ENCODE assay signal across 17 cellular contexts in genomic region chr10:10872706-10873276, GRCh38.
DNase-seq lines count a peak whose midpoint lies in the region; ATAC-seq and TF ChIP-seq lines count a peak whose summit lies in the region.
"Had no signal": no experiment of that assay in that cellular context is flagged by ENCODE, and none has a peak within 500 bp of the region (broad histone marks: within the 10 kb centered on the region; RNA-seq: fewer than 3 reads in every experiment).

No MANE protein-coding gene starts in this region.

- H3K79me2 ChIP-seq in fibroblast of lung (ENCODE audit: control insufficient read depth, insufficient read depth, low read length), result no peaks in the 10 kb centered on the region
- H3K79me2 ChIP-seq: parathyroid adenoma had no signal

- no peak overlapping the region for H3K9ac ChIP-seq in fibroblast of lung (ENCODE audit: insufficient read depth, low read length)
- H3K9ac ChIP-seq: KMS-11, parathyroid adenoma had no signal

- no peaks in the 10 kb centered on the region for H3K4me1 ChIP-seq in breast epithelium
- H3K4me1 ChIP-seq in fibroblast of lung (ENCODE audit: control insufficient read depth, extremely low read depth, insufficient read depth, low read length), result peaks cover 13% of the 10 kb centered on the region
- H3K4me1 ChIP-seq in muscle layer of duodenum (ENCODE audit: control insufficient read depth in 1 of 2, insufficient read depth in 2 of 2, low read length in 2 of 2), result peaks cover 7 to 16% of the 10 kb centered on the region in 2 donors
- H3K4me1 ChIP-seq in aorta (ENCODE audit: control insufficient read depth in 1 of 2, insufficient read depth in 2 of 2, low read length in 2 of 2), result peaks cover 2 to 5% of the 10 kb centered on the region in 2 donors
- H3K4me1 ChIP-seq: parathyroid adenoma had no signal

- no peaks in the 10 kb centered on the region for H3K27me3 ChIP-seq in breast epithelium
- H3K27me3 ChIP-seq in fibroblast of lung (ENCODE audit: control insufficient read depth, insufficient read depth, low read length), result no peaks in the 10 kb centered on the region
- H3K27me3 ChIP-seq in muscle layer of duodenum (ENCODE audit: low read depth, low read length), result no peaks in the 10 kb centered on the region
- no peaks in the 10 kb centered on the region for H3K27me3 ChIP-seq in aorta (ENCODE audit: control insufficient read depth in 1 of 2, insufficient read depth in 2 of 2, low read length in 1 of 2)

- CTCF ChIA-PET in MCF 10A (lab: Yijun Ruan, JAX), result no interaction called here

- H3K4me3 Mint-ChIP-seq in MCF 10A (ENCODE audit: unreplicated experiment), result no peak overlapping the region
- H3K4me3 Mint-ChIP-seq: activated naive CD8-positive, alpha-beta T cell; CD8-positive, alpha-beta memory T cell had no signal

- no peaks in the 10 kb centered on the region for H3K36me3 ChIP-seq in breast epithelium
- no peaks in the 10 kb centered on the region for H3K36me3 ChIP-seq in fibroblast of lung (ENCODE audit: control insufficient read depth, insufficient read depth, low read length)
- no peaks in the 10 kb centered on the region for H3K36me3 ChIP-seq in muscle layer of duodenum (ENCODE audit: control insufficient read depth in 1 of 2, insufficient read depth in 2 of 2, low read length in 2 of 2)
- no peaks in the 10 kb centered on the region for H3K36me3 ChIP-seq in aorta (ENCODE audit: control insufficient read depth in 1 of 2, insufficient read depth in 2 of 2, low read length in 1 of 2)

- no peaks in the 10 kb centered on the region for H3K27me3 Mint-ChIP-seq in MCF 10A (ENCODE audit: insufficient read depth, unreplicated experiment)

- no TSS peak for BruUV-seq in MCF 10A (replicated peaks; lab: Mats Ljungman, UMichigan)

- no peak overlapping the region for H2AFZ ChIP-seq in fibroblast of lung (ENCODE audit: low read length)
- H2AFZ ChIP-seq: parathyroid adenoma had no signal

- H3K4me1 Mint-ChIP-seq in MCF 10A (ENCODE audit: insufficient read depth, unreplicated experiment), result no peaks in the 10 kb centered on the region
- H3K4me1 Mint-ChIP-seq: CD8-positive, alpha-beta memory T cell had no signal

- TF ChIP-seq CTCF in breast epithelium (IDR thresholded peaks at IDR 0.05), result no peak
- TF ChIP-seq CTCF in MCF 10A (IDR thresholded peaks at IDR 0.05; ENCODE audit: unreplicated experiment), result no peak
- TF ChIP-seq CTCF in fibroblast of lung (conservative IDR thresholded peaks at IDR 0.05 in 1 of 2, IDR thresholded peaks at IDR 0.05 in 1 of 2; ENCODE audit: low read depth in 1 of 2, low read length in 2 of 2), result no peak

- H3K4me3 ChIP-seq in breast epithelium (no peak overlapping the region), fibroblast of lung (replicated peaks in 1 of 4; ENCODE audit: control extremely low read depth in 1 of 4, insufficient read depth in 1 of 4, low read depth in 3 of 4, low read length in 4 of 4) (no peak overlapping the region), muscle layer of duodenum (ENCODE audit: low read depth in 1 of 2, low read length in 2 of 2) (peak overlapping the region in 1 of 2 donors; percentile 29), aorta (ENCODE audit: low read length in 2 of 2) (no peak overlapping the region)

- 17 to 19% methylated on average over 2 of the region's 2 CpGs for WGBS in aorta, 2 donors

- DNase-seq in breast epithelium (ENCODE audit: low spot score in 2 of 2) (no peak), MCF 10A (ENCODE audit: unreplicated experiment) (no peak), fibroblast of lung (ENCODE audit: low read depth in 2 of 2) (peak in 1 of 2 donors; percentile 71), aorta (no peak), T1000 (lab: John Stamatoyannopoulos, UW) (no peak), GF-D8 (lab: John Stamatoyannopoulos, UW) (no peak)
- DNase-seq: activated CD4-positive, CD25-positive, alpha-beta regulatory T cell treated with anti-CD3 and anti-CD28 coated beads, Interleukin-2, amount 50 U/mL, for 72 hours; CD8-positive, alpha-beta memory T cell; NCI-H1694 treated with DMSO at 0.1 percent for 48 hours; NCI-H524 had no signal

- H3K36me3 Mint-ChIP-seq in MCF 10A (ENCODE audit: insufficient read depth, unreplicated experiment), result no peaks in the 10 kb centered on the region
- H3K36me3 Mint-ChIP-seq: activated naive CD8-positive, alpha-beta T cell had no signal

- H3K9me3 ChIP-seq in breast epithelium (no peaks in the 10 kb centered on the region), fibroblast of lung (ENCODE audit: control insufficient read depth, insufficient read depth, low read depth, low read length) (no peaks in the 10 kb centered on the region), muscle layer of duodenum (ENCODE audit: control insufficient read depth in 1 of 2, low read length in 2 of 2) (no peaks in the 10 kb centered on the region), aorta (ENCODE audit: control insufficient read depth, low read length) (no peaks in the 10 kb centered on the region)

- H3K9me3 Mint-ChIP-seq in MCF 10A (ENCODE audit: unreplicated experiment), result no peaks in the 10 kb centered on the region
- H3K9me3 Mint-ChIP-seq: CD8-positive, alpha-beta memory T cell had no signal

- no peak overlapping the region for H3K4me2 ChIP-seq in fibroblast of lung (ENCODE audit: extremely low read depth, insufficient read depth, low read length)
- H3K4me2 ChIP-seq: KMS-11 had no signal

- no peaks in the 10 kb centered on the region for H4K20me1 ChIP-seq in fibroblast of lung (ENCODE audit: control insufficient read depth, extremely low read depth, insufficient read depth, low read length)

- POLR2A ChIA-PET in MCF 10A (lab: Yijun Ruan, JAX), result no interaction called here

- ATAC-seq in aorta (ENCODE audit: low FRiP score) (no peak), HG03520 (IDR thresholded peaks at IDR 0.05; ENCODE audit: unreplicated experiment) (no peak)
- ATAC-seq: esophagus mucosa had no signal

- no peak overlapping the region for H3K27ac Mint-ChIP-seq in MCF 10A (ENCODE audit: low read depth, unreplicated experiment)
- H3K27ac Mint-ChIP-seq: activated naive CD8-positive, alpha-beta T cell; CD8-positive, alpha-beta memory T cell had no signal

- H3K27ac ChIP-seq in breast epithelium, result peak overlapping the region; percentile 45 to 77
- peak overlapping the region; percentile 53 for H3K27ac ChIP-seq in fibroblast of lung (ENCODE audit: insufficient read depth, low read length)
- H3K27ac ChIP-seq in muscle layer of duodenum (ENCODE audit: low read length), result peak overlapping the region; percentile 86
- H3K27ac ChIP-seq in aorta (ENCODE audit: low read depth in 1 of 2, low read length in 2 of 2), result peak overlapping the region; percentile 47 to 85
- H3K27ac ChIP-seq: 22Rv1, KMS-11 had no signal

- no peak for TF ChIP-seq POLR2A in breast epithelium (IDR thresholded peaks at IDR 0.05)

- intact Hi-C loops in breast epithelium (cut with DNase I; ENCODE audit: low total_unique reads) (no loop called here), MCF 10A (cut with micrococcal nuclease) (no loop called here), aorta (cut with DNase I) (loop anchor here (2.0 to 5.0 kb wide), 5 partner anchors 40 to 145 kb away; partner anchors contain the start of gene CELF2 (in 1 of the 2))

Comparison
In these comparisons a context has a peak if more than half of its experiments do, and no peak if none do; other contexts are left out.
1. intact Hi-C loops: an anchor here in aorta (2.0 to 5.0 kb wide); none called in breast epithelium and MCF 10A.